ENCODE assay signal across 1 cellular context in the genomic region with DNA sequence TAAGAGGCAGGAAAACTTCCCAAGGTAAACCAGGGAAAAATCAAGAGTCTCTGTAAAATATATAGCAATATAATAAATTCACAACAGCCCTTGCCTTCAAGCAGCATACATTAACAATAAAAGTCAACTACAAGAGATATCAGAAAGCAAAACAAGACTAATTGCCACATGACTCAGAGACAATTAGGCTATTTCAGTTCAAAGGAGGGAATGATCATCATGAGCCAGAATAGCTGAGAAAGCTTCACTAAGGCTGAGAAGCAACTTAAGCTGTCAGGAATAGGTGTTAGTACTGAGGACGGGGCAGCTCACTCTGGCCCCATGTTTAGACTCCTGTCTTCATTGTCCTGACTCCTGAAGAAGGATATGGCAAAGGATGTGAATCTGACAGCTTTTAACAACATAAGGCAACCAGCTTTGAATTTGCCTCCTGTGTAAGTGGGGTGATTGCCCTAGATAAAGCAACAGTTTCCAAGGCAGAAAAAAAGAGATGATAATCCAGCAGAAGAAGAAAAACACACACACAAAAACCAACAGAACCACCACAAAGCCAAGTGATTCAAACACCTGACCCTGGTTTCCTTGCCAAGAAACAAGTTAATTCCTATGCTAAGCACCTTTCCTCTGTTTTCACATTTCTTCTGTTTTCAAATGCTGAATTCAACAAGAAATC.
TF ChIP-seq lines count a peak whose summit lies in the region.

No MANE protein-coding gene starts in this region.

TF ChIP-seq in HEK293, 187 proteins besides CTCF, POLR2A, EP300 and RAD21 (continued from another document):
- TF ChIP-seq KLF17 (tag by site-specific recombination; IDR thresholded peaks at IDR 0.05) (no peak), REST (tag by site-specific recombination; IDR thresholded peaks at IDR 0.05) (no peak), ZNF600 (tag by site-specific recombination; IDR thresholded peaks at IDR 0.05) (peak; percentile 86), ZNF16 (tag by site-specific recombination; IDR thresholded peaks at IDR 0.05; ENCODE audit: low read depth) (no peak), SALL2 (tag by site-specific recombination; IDR thresholded peaks at IDR 0.05; ENCODE audit: borderline replicate concordance) (no peak), WT1 (tag by site-specific recombination; IDR thresholded peaks at IDR 0.05) (peak; percentile 63; the same call in 1 of the 2 replicates), ZNF140 (tag by site-specific recombination; IDR thresholded peaks at IDR 0.05) (0 out of 2 replicates have a peak, but pooled peaks have one; percentile 25)
TF ChIP-seq in HEK293: peak in this region for 26.
